In genomic region chr18:70491734-70492348, GRCh38 we compare ENCODE assay signal across 8 cellular contexts.
A peak's percentile ranks its signal among the peaks of the same experiment; 100 is the strongest.
DNase-seq lines count a peak whose midpoint lies in the region; ATAC-seq and TF ChIP-seq lines count a peak whose summit lies in the region.

No MANE protein-coding gene starts in this region.

- no peak overlapping the region for H3K27ac Mint-ChIP-seq in nephron
- H3K27ac Mint-ChIP-seq in type B pancreatic cell = no peak overlapping the region

- H3K9me3 Mint-ChIP-seq in nephron (no peaks in the 10 kb centered on the region), type B pancreatic cell (no peaks in the 10 kb centered on the region)

- no peak overlapping the region for H3K4me3 ChIP-seq in epithelial cell of proximal tubule (ENCODE audit: low read depth, low read length)

- DNase-seq in CD1c-positive myeloid dendritic cell (ENCODE audit: extremely low spot score) (peak; percentile 68), NCI-H345 treated with DMSO at 0.1 percent for 48 hours (lab: John Stamatoyannopoulos, UW; ENCODE audit: unreplicated experiment) (peak; percentile 5), epithelial cell of proximal tubule (ENCODE audit: low read depth) (peak; percentile 10), type B pancreatic cell (ENCODE audit: extremely low spot score, unreplicated experiment) (no peak)
- peak; percentile 2 to 21 for DNase-seq in activated CD4-positive, alpha-beta T cell treated with anti-CD3 and anti-CD28 coated beads, Interleukin-2, amount 50 U/mL, for 24 hours (ENCODE audit: low read depth in 1 of 2, low spot score in 1 of 2)

- TF ChIP-seq CTCF in epithelial cell of proximal tubule (conservative IDR thresholded peaks at IDR 0.05; ENCODE audit: low read depth, low read length) (peak; percentile 94), nephron (IDR thresholded peaks at IDR 0.05; ENCODE audit: unreplicated experiment in 3 of 3) (peak; percentile 60 to 65 (median 63)), type B pancreatic cell (conservative IDR thresholded peaks at IDR 0.05) (peak; percentile 86)

- H3K27me3 Mint-ChIP-seq in nephron (ENCODE audit: low read depth) (peaks cover 13% of the 10 kb centered on the region), type B pancreatic cell (no peaks in the 10 kb centered on the region)

- H3K4me3 Mint-ChIP-seq in nephron (no peak overlapping the region), type B pancreatic cell (no peak overlapping the region)

- no peaks in the 10 kb centered on the region for H3K36me3 Mint-ChIP-seq in nephron (ENCODE audit: low read depth)
- no peaks in the 10 kb centered on the region for H3K36me3 Mint-ChIP-seq in type B pancreatic cell

- ATAC-seq in GM18861 (IDR thresholded peaks at IDR 0.05; ENCODE audit: unreplicated experiment) (peak; percentile 94), HG03045 (IDR thresholded peaks at IDR 0.05; ENCODE audit: unreplicated experiment) (peak; percentile 82)

- H3K4me1 Mint-ChIP-seq in nephron (no peaks in the 10 kb centered on the region), type B pancreatic cell (ENCODE audit: unreplicated experiment) (no peaks in the 10 kb centered on the region)
